Comparison of ENCODE assay signal across 20 cellular contexts in the genomic region with DNA sequence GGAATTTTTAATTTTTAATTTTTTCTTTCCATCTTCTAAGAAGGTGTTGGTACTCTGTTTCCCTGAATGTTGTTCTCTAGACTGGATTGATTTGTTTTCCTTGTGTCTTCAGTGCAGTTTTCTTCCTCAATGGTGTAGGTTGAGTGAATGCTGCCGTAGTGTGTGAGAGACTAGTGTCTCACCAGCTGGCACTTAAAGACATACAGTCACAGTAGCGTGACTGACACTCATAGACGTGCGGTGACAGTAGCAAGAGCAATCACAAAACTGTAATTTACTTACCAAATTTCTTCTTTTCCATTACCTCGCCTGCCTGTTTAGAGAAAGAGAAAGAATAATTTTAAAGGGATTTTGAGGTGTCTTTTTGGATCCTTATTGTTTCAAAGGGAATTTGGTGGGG.
"Had no signal": no experiment of that assay in that cellular context is flagged by ENCODE, and none has a peak within 500 bp of the region (broad histone marks: within the 10 kb centered on the region; RNA-seq: fewer than 3 reads in every experiment).

No MANE protein-coding gene starts in this region.

- H3K36me3 Mint-ChIP-seq: activated naive CD8-positive, alpha-beta T cell treated with anti-CD3 and anti-CD28 coated beads for 36 hours; brain had no signal

- H3K4me2 ChIP-seq: hepatocyte had no signal

- ATAC-seq: activated CD8-positive, alpha-beta T cell treated with anti-CD3 and anti-CD28 coated beads, Interleukin-2, amount 10 ng/mL, durations not matched to agents 7 days and 5 days; activated T-cell treated with anti-CD3 and anti-CD28 coated beads, Interleukin-2, amount 50 U/mL, for 72 hours; esophagus mucosa; left lobe of liver had no signal

- H2AFZ ChIP-seq: hepatocyte had no signal

- H3K9me3 Mint-ChIP-seq: activated CD4-positive, alpha-beta T cell treated with anti-CD3 and anti-CD28 coated beads, Interleukin-2, amount 10 ng/mL, durations not matched to agents 24 days and 14 days; activated naive CD8-positive, alpha-beta T cell treated with anti-CD3 and anti-CD28 coated beads for 36 hours; activated T-cell treated with anti-CD3 and anti-CD28 coated beads, Interleukin-2, amount 50 U/mL, for 72 hours; brain; T-helper 2 cell treated with Interferon-gamma antibody and Interleukin-4, amounts not matched to agents 5 μg/mL and 100 μg/mL, for 36 hours had no signal

- H3K27ac ChIP-seq: colonic mucosa, hepatocyte had no signal

- H3K4me1 ChIP-seq: colonic mucosa, transverse colon had no signal

- H3K36me3 ChIP-seq: colonic mucosa, transverse colon had no signal

- DNase-seq: activated CD4-positive, alpha-beta T cell treated with anti-CD3 and anti-CD28 coated beads, Interleukin-2, amount 10 ng/mL, durations not matched to agents 24 days and 14 days; activated CD4-positive, CD25-positive, alpha-beta regulatory T cell; activated CD8-positive, alpha-beta memory T cell treated with anti-CD3 and anti-CD28 coated beads, Interleukin-2, amount 50 U/mL, for 4 hours; activated CD8-positive, alpha-beta T cell treated with anti-CD3 and anti-CD28 coated beads, Interleukin-2, amount 10 ng/mL, durations not matched to agents 7 days and 5 days; activated gamma-delta T cell treated with Interleukin-2 at 50 U/mL for 16 hours; activated naive CD8-positive, alpha-beta T cell treated with anti-CD3 and anti-CD28 coated beads for 36 hours; activated T-cell treated with anti-CD3 and anti-CD28 coated beads, Interleukin-2, amount 50 U/mL, for 72 hours; central memory CD4-positive, alpha-beta T cell; colonic mucosa; islet precursor cell; midbrain; stimulated activated CD4-positive, alpha-beta T cell treated with anti-CD3 and anti-CD28 coated beads, Interleukin-4, amount 100 ng/mL, for 24 hours; stimulated activated naive CD4-positive, alpha-beta T cell treated with Interleukin-2 at 50 U/mL for 16 hours; substantia nigra; transverse colon had no signal

- H3K4me3 ChIP-seq: colonic mucosa, hepatocyte, transverse colon had no signal

- H3K79me2 ChIP-seq: hepatocyte had no signal

- H3K9me3 ChIP-seq: colonic mucosa, transverse colon had no signal

- H3K27me3 ChIP-seq: colonic mucosa, hepatocyte, transverse colon had no signal

- H3K4me1 Mint-ChIP-seq: activated CD4-positive, alpha-beta T cell treated with anti-CD3 and anti-CD28 coated beads, Interleukin-2, amount 10 ng/mL, durations not matched to agents 24 days and 14 days; activated naive CD8-positive, alpha-beta T cell treated with anti-CD3 and anti-CD28 coated beads for 36 hours had no signal

- H3K27me3 Mint-ChIP-seq: activated naive CD8-positive, alpha-beta T cell treated with anti-CD3 and anti-CD28 coated beads for 36 hours had no signal

- H3K4me3 Mint-ChIP-seq: activated CD4-positive, alpha-beta T cell treated with anti-CD3 and anti-CD28 coated beads, Interleukin-2, amount 10 ng/mL, durations not matched to agents 24 days and 14 days; activated CD8-positive, alpha-beta T cell treated with anti-CD3 and anti-CD28 coated beads, Interleukin-2, amount 10 ng/mL, durations not matched to agents 7 days and 5 days; activated naive CD8-positive, alpha-beta T cell treated with anti-CD3 and anti-CD28 coated beads for 36 hours; activated T-cell treated with anti-CD3 and anti-CD28 coated beads, Interleukin-2, amount 50 U/mL, for 72 hours; brain; T-helper 2 cell treated with Interferon-gamma antibody and Interleukin-4, amounts not matched to agents 5 μg/mL and 100 μg/mL, for 36 hours had no signal

- H3K27ac Mint-ChIP-seq: activated CD4-positive, alpha-beta T cell treated with anti-CD3 and anti-CD28 coated beads, Interleukin-2, amount 10 ng/mL, durations not matched to agents 24 days and 14 days; activated CD8-positive, alpha-beta T cell treated with anti-CD3 and anti-CD28 coated beads, Interleukin-2, amount 10 ng/mL, durations not matched to agents 7 days and 5 days; activated naive CD8-positive, alpha-beta T cell treated with anti-CD3 and anti-CD28 coated beads for 36 hours; activated T-cell treated with anti-CD3 and anti-CD28 coated beads, Interleukin-2, amount 50 U/mL, for 72 hours; brain; T-helper 2 cell treated with Interferon-gamma antibody and Interleukin-4, amounts not matched to agents 5 μg/mL and 100 μg/mL, for 36 hours had no signal
